ENCODE assay signal across 20 cellular contexts in the genomic region with DNA sequence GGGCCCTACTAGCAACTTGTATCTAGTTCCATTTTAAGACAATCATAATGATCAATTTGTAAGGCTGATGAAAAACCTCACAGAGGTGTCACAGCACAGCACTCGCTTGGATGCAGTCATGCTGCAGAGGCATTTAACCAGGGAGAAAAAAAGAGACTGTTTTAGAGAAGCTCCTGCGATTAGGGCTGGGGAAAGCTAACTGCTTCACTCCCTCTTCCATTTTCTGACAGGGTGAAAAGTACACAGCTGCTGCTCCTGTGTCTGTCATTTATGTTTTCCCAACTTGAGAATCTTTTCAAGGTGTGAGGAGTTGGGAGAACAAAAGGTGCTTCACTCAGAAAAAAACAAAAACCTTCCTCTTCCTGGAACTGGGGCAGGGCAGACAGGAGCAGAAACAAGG.
"Had no signal": no experiment of that assay in that cellular context is flagged by ENCODE, and none has a peak within 500 bp of the region (broad histone marks: within the 10 kb centered on the region; RNA-seq: fewer than 3 reads in every experiment).

No MANE protein-coding gene starts in this region.

- H3K4me3 Mint-ChIP-seq: activated CD4-positive, alpha-beta T cell treated with anti-CD3 and anti-CD28 coated beads, Interleukin-2, amount 10 ng/mL, durations not matched to agents 24 days and 14 days; activated CD8-positive, alpha-beta T cell treated with anti-CD3 and anti-CD28 coated beads for 36 hours; activated T-helper 17 cell treated with anti-CD3 and anti-CD28 coated beads, Interleukin-2, amount 50 U/mL, for 72 hours; dendritic cell treated with granulocyte-macrophage colony-stimulating factor and Interleukin-4, amounts not matched to agents 40 ng/mL and 50 ng/mL, for 4 days; effector memory CD8-positive, alpha-beta T cell; neural crest cell had no signal

- H3K9me3 Mint-ChIP-seq: activated CD4-positive, alpha-beta T cell treated with anti-CD3 and anti-CD28 coated beads, Interleukin-2, amount 10 ng/mL, durations not matched to agents 24 days and 14 days; activated CD8-positive, alpha-beta T cell treated with anti-CD3 and anti-CD28 coated beads for 36 hours; activated T-helper 17 cell treated with anti-CD3 and anti-CD28 coated beads, Interleukin-2, amount 50 U/mL, for 72 hours; dendritic cell treated with granulocyte-macrophage colony-stimulating factor and Interleukin-4, amounts not matched to agents 40 ng/mL and 50 ng/mL, for 4 days; effector memory CD8-positive, alpha-beta T cell; neural crest cell had no signal

- H3K9ac ChIP-seq: parathyroid adenoma had no signal

- H3K9me3 ChIP-seq: ascending aorta, tibial nerve, vagina had no signal

- ATAC-seq: activated CD8-positive, alpha-beta T cell treated with anti-CD3 and anti-CD28 coated beads for 36 hours; activated T-helper 17 cell treated with anti-CD3 and anti-CD28 coated beads, Interleukin-2, amount 50 U/mL, for 72 hours; effector memory CD8-positive, alpha-beta T cell; left cardiac atrium had no signal

- H2AFZ ChIP-seq: parathyroid adenoma had no signal

- DNase-seq: activated CD4-positive, alpha-beta T cell treated with anti-CD3 and anti-CD28 coated beads, Interleukin-2, amount 10 ng/mL, durations not matched to agents 24 days and 14 days; activated CD8-positive, alpha-beta T cell treated with anti-CD3 and anti-CD28 coated beads for 36 hours; activated naive CD4-positive, alpha-beta T cell treated with Interleukin-2 at 50 U/mL for 16 hours; activated T-cell treated with anti-CD3 and anti-CD28 coated beads, Interleukin-2, amount 50 U/mL, for 1 hour; effector memory CD8-positive, alpha-beta T cell; foreskin fibroblast; hippocampal formation; left cardiac atrium; stimulated activated CD4-positive, alpha-beta T cell treated with anti-CD3 and anti-CD28 coated beads, Interleukin-12 subunit alpha, Interleukin-12 subunit beta, amount 100 ng/mL, for 4 hours; stimulated activated CD4-positive, alpha-beta T cell treated with anti-CD3 and anti-CD28 coated beads, Interleukin-1b, Interleukin-23, amount 100 ng/mL, for 48 hours; stimulated activated CD8-positive, alpha-beta memory T cell treated with anti-CD3 and anti-CD28 coated beads, Interleukin-4, amount 100 ng/mL, for 48 hours; stimulated activated naive CD4-positive, alpha-beta T cell treated with Interleukin-2 at 50 U/mL for 16 hours; T1000 had no signal

- H3K27ac Mint-ChIP-seq: activated CD4-positive, alpha-beta T cell treated with anti-CD3 and anti-CD28 coated beads, Interleukin-2, amount 10 ng/mL, durations not matched to agents 24 days and 14 days; activated CD8-positive, alpha-beta T cell treated with anti-CD3 and anti-CD28 coated beads for 36 hours; activated T-helper 17 cell treated with anti-CD3 and anti-CD28 coated beads, Interleukin-2, amount 50 U/mL, for 72 hours; dendritic cell treated with granulocyte-macrophage colony-stimulating factor and Interleukin-4, amounts not matched to agents 40 ng/mL and 50 ng/mL, for 4 days had no signal

- H3K27ac ChIP-seq: parathyroid adenoma, vagina had no signal

- H3K27me3 Mint-ChIP-seq: activated CD4-positive, alpha-beta T cell treated with anti-CD3 and anti-CD28 coated beads, Interleukin-2, amount 10 ng/mL, durations not matched to agents 24 days and 14 days; activated CD8-positive, alpha-beta T cell treated with anti-CD3 and anti-CD28 coated beads for 36 hours; activated T-helper 17 cell treated with anti-CD3 and anti-CD28 coated beads, Interleukin-2, amount 50 U/mL, for 72 hours; dendritic cell treated with granulocyte-macrophage colony-stimulating factor and Interleukin-4, amounts not matched to agents 40 ng/mL and 50 ng/mL, for 4 days; effector memory CD8-positive, alpha-beta T cell had no signal

- H3K4me1 Mint-ChIP-seq: neural crest cell had no signal

- H3K27me3 ChIP-seq: ascending aorta, tibial nerve, vagina had no signal

- H3K4me3 ChIP-seq: ascending aorta, tibial nerve, vagina had no signal

- H3K79me2 ChIP-seq: parathyroid adenoma had no signal
